8 cellular contexts compared by ENCODE assay signal in the genomic region with DNA sequence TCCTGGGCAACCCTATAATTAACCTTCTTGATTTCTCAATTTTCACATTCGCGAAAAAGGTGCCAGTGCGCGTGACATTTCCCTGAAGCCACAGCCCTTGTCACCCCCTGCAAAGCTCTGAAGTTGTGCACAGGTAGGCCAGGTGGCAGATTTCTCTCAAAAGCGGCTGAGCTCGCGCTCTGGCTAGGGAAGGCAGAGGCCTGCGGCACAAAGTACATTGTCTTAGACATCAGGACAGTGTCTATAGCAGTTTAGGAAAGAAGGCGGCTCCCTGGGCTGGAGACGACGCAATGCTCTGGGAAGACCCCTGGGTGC.
A peak's percentile ranks its signal among the peaks of the same experiment; 100 is the strongest.
DNase-seq lines count a peak whose midpoint lies in the region; ATAC-seq and TF ChIP-seq lines count a peak whose summit lies in the region.

No MANE protein-coding gene starts in this region.

- H3K9ac ChIP-seq in SK-N-MC (ENCODE audit: insufficient read length), result peak overlapping the region; percentile 76

- no peak for TF ChIP-seq CTCF in foreskin fibroblast (IDR thresholded peaks at IDR 0.05; ENCODE audit: low read depth, low read length)

- H3K4me3 ChIP-seq in GM08714 (ENCODE audit: low read length), result peak overlapping the region; percentile 69
- peak overlapping the region; percentile 96 for H3K4me3 ChIP-seq in SK-N-MC
- H3K4me3 ChIP-seq in foreskin fibroblast (ENCODE audit: low read depth in 1 of 2, low read length in 2 of 2), result peak overlapping the region; percentile 56 to 96
- H3K4me3 ChIP-seq in skeletal muscle cell (ENCODE audit: low read depth, low read length), result peak overlapping the region; percentile 91

- peaks cover 22% of the 10 kb centered on the region for H3K36me3 ChIP-seq in SK-N-MC (ENCODE audit: insufficient read depth, low read length)

- no peak overlapping the region for H3K27ac ChIP-seq in SK-N-MC

- DNase-seq in SK-N-MC (ENCODE audit: low read depth, low spot score), result no peak
- DNase-seq in foreskin fibroblast, result no peak
- DNase-seq in skeletal muscle cell (ENCODE audit: low read depth), result no peak
- no peak for DNase-seq in foreskin melanocyte
- no peak for DNase-seq in stimulated activated CD4-positive, alpha-beta T cell treated with anti-CD3 and anti-CD28 coated beads, Interleukin-4, amount 100 ng/mL, for 4 hours

- ATAC-seq in HG02610 (IDR thresholded peaks at IDR 0.05; ENCODE audit: unreplicated experiment) (peak; percentile 19), GM18868 (IDR thresholded peaks at IDR 0.05; ENCODE audit: unreplicated experiment) (no peak)

- no peaks in the 10 kb centered on the region; the same call in 1 of the 2 replicates for H3K9me3 ChIP-seq in SK-N-MC (ENCODE audit: low read depth, low read length)
